ENCODE assay signal across 8 cellular contexts in genomic region chr10:71974489-71975011, GRCh38. TPM values are rescaled to one million over a fixed set of nuclear protein-coding genes. Genes with fewer than 3 reads are reported as not detected.
A peak's percentile ranks its signal among the peaks of the same experiment; 100 is the strongest.
DNase-seq lines count a peak whose midpoint lies in the region; ATAC-seq and TF ChIP-seq lines count a peak whose summit lies in the region.

No MANE protein-coding gene starts in this region.

- H3K4me3 ChIP-seq in trophoblast cell (ENCODE audit: low read depth, low read length): no peak overlapping the region

- ATAC-seq in GM18868 (IDR thresholded peaks at IDR 0.05; ENCODE audit: unreplicated experiment): peak; percentile 78
- ATAC-seq in GM19328 (IDR thresholded peaks at IDR 0.05; ENCODE audit: unreplicated experiment): no peak
- ATAC-seq in T-helper 17 cell: no peak

- H3K27me3 Mint-ChIP-seq in brain: no peaks in the 10 kb centered on the region
- peaks cover 22% of the 10 kb centered on the region for H3K27me3 Mint-ChIP-seq in T-helper 17 cell

- no peak overlapping the region for H2BK120ac ChIP-seq in trophoblast cell (ENCODE audit: insufficient read depth, low read length, poor library complexity)

- H4K91ac ChIP-seq in trophoblast cell (ENCODE audit: low read depth, low read length): no peak overlapping the region

- peaks cover 8% of the 10 kb centered on the region for H3K79me1 ChIP-seq in trophoblast cell (ENCODE audit: low read length)

- no CpG with 5 or more reads among the region's 5 CpGs for WGBS in trophoblast cell (ENCODE audit: extremely low coverage, insufficient coverage, insufficient read length)

- TF ChIP-seq CTCF in brain (conservative IDR thresholded peaks at IDR 0.05): no peak

- DNase-seq in HT-29 (ENCODE audit: low spot score) (peak; percentile 43), trophoblast cell (peak; percentile 80 to 91), T-helper 17 cell (no peak), ureter (ENCODE audit: low spot score) (no peak)
- DNase-seq in central memory CD4-positive, alpha-beta T cell: no peak

- H3K36me3 ChIP-seq in trophoblast cell (ENCODE audit: control insufficient read depth in 1 of 2, insufficient read depth in 2 of 2, low read length in 2 of 2): peaks cover 8 to 9% of the 10 kb centered on the region in 2 experiments

- no peaks in the 10 kb centered on the region for H3K27me3 ChIP-seq in trophoblast cell (ENCODE audit: insufficient read depth, low read length)

- no peak overlapping the region for H4K12ac ChIP-seq in trophoblast cell (ENCODE audit: low read depth, low read length)

- H2AFZ ChIP-seq in trophoblast cell (ENCODE audit: insufficient read depth, low read length, poor library complexity): no peak overlapping the region

- H3K4me1 ChIP-seq in trophoblast cell (ENCODE audit: control insufficient read depth in 1 of 2, insufficient read depth in 2 of 2, low read length in 2 of 2): peaks cover 40 to 41% of the 10 kb centered on the region in 2 experiments

- no peak overlapping the region for H3K27ac ChIP-seq in trophoblast cell (ENCODE audit: low read depth, low read length)

- H3K36me3 Mint-ChIP-seq in brain: no peaks in the 10 kb centered on the region
- H3K36me3 Mint-ChIP-seq in T-helper 17 cell (ENCODE audit: low read depth): no peaks in the 10 kb centered on the region

- H3K79me2 ChIP-seq in trophoblast cell (ENCODE audit: control insufficient read depth, insufficient read depth, low read length, poor library complexity): peaks cover 3% of the 10 kb centered on the region

- no peak overlapping the region for H3K4ac ChIP-seq in trophoblast cell (ENCODE audit: low read depth, low read length)

- H3K4me2 ChIP-seq in trophoblast cell (ENCODE audit: low read length): no peak overlapping the region

- no peak overlapping the region for H3K9ac ChIP-seq in trophoblast cell (ENCODE audit: low read length)

- H3K23ac ChIP-seq in trophoblast cell (ENCODE audit: low read length): no peak overlapping the region

- H3K27ac Mint-ChIP-seq in brain (peak overlapping the region; percentile 77 to 98 (median 95)), T-helper 17 cell (no peak overlapping the region)

- no peak overlapping the region for H2BK5ac ChIP-seq in trophoblast cell (ENCODE audit: low read depth, low read length, poor library complexity)

- H4K8ac ChIP-seq in trophoblast cell (ENCODE audit: low read depth, low read length): no peak overlapping the region

- peak overlapping the region; percentile 11 for H3K18ac ChIP-seq in trophoblast cell (ENCODE audit: low read length)

- H3K9me3 Mint-ChIP-seq in brain: no peaks in the 10 kb centered on the region

- H3K4me1 Mint-ChIP-seq in brain (peaks cover 100% of the 10 kb centered on the region), T-helper 17 cell (peaks cover 3% of the 10 kb centered on the region)

- no peaks in the 10 kb centered on the region for H3K9me3 ChIP-seq in trophoblast cell (ENCODE audit: insufficient read depth, low read depth, low read length)
- H3K9me3 ChIP-seq in T-helper 17 cell (ENCODE audit: control insufficient read depth, low read length, poor library complexity, severe bottlenecking): no peaks in the 10 kb centered on the region

- H2BK12ac ChIP-seq in trophoblast cell (ENCODE audit: low read length): no peak overlapping the region

- H3K4me3 Mint-ChIP-seq in brain (peak overlapping the region in 1 of 5 experiments; percentile 45), T-helper 17 cell (no peak overlapping the region)

- peak overlapping the region; percentile 3 for H2AK5ac ChIP-seq in trophoblast cell (ENCODE audit: low read length)

- no peak overlapping the region for H3K14ac ChIP-seq in trophoblast cell (ENCODE audit: low read length)

RNA-seq across cellular contexts. Expression of gene CHST3, which starts 10.4 kb away (rescaled TPM):
- 12.3 and 14.1 TPM in 2 replicates for total RNA-seq in HT-29 (2014; rRNA removed; shearing (Covaris generic))
- 11.4 TPM for polyA plus RNA-seq in brain (ENCODE audit: insufficient read depth, low read depth, low replicate concordance)
- 12.1 and 12.5 TPM in 2 replicates for polyA plus RNA-seq in trophoblast cell (2013)
- total RNA-seq in T-helper 17 cell (not detected), ureter (13.2 TPM)

Comparison
In these comparisons a context has a peak if more than half of its experiments do, and no peak if none do; other contexts are left out.
1. DNase-seq: peak in HT-29 (single experiment) and trophoblast cell (2 of 2); none in central memory CD4-positive, alpha-beta T cell (single experiment), T-helper 17 cell (0 of 3) and ureter (single experiment).
2. RNA of gene CHST3, which starts 10.4 kb away (total RNA-seq): 12.3 to 14.1 TPM in HT-29 and 13.2 TPM in ureter (single experiment); not detected in T-helper 17 cell; every median in the first group is over 10 times any median in the second.